8 cellular contexts compared by ENCODE assay signal in the genomic region with DNA sequence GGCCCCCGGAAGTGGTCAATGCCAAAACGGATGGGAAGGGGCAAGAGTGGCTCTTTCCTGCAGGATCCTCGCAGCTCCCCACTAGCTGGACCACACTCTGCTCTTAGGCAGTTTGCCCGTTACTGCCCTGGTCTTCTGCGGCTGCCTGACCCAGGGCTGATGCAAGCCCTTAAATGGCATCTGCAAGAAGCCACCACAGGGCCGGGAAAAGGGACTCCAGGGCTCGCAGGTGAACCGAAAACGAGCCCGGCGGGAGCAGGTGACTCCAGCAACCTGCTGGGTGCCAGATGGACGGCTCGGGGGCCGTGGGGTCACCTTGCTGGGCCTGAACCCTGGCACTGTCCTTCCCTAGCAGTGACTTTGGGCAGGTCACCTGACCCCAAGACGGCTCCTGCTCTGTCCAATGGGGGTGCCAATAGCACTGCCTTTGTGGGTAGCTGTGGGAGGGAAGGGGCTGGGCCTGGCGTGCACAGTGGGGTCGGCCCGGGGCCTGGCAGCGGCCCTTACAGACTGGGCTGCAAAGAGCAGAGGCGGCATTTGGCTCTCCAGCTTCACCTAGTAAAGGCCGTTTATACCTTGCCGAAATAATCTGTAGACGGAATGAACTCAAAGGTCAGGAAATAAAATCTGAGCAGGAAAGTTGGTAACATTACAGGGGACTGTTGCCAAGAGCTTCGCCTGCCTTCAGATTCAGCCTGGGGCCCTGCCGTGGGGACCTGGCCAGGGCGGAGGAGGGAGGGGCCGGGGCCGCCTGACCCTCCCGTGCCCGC. TPM values are rescaled to one million over a fixed set of nuclear protein-coding genes. Genes with fewer than 3 reads are reported as not detected.
A peak's percentile ranks its signal among the peaks of the same experiment; 100 is the strongest.
DNase-seq lines count a peak whose midpoint lies in the region; ATAC-seq lines count a peak whose summit lies in the region.

No MANE protein-coding gene starts in this region.

- H3K27ac ChIP-seq in HUES6 (ENCODE audit: low read depth, low read length) (peak overlapping the region; percentile 87; the same call in 1 of the 2 replicates), iPS-20b (ENCODE audit: low read length) (peak overlapping the region; percentile 17)

- H3K36me3 Mint-ChIP-seq in activated naive CD8-positive, alpha-beta T cell treated with anti-CD3 and anti-CD28 coated beads for 36 hours = peaks cover 5% of the 10 kb centered on the region
- H3K36me3 Mint-ChIP-seq in stimulated activated naive CD8-positive, alpha-beta T cell treated with anti-CD3 and anti-CD28 coated beads, Interleukin-15, Interleukin-2, amounts not matched to agents 100 ng/mL and 50 ng/mL, for 24 hours (ENCODE audit: low read depth) = peaks cover 7% of the 10 kb centered on the region

- peaks cover 13% of the 10 kb centered on the region for H3K36me3 ChIP-seq in HUES6 (ENCODE audit: control insufficient read depth, insufficient read depth, low read length)
- H3K36me3 ChIP-seq in iPS-20b (ENCODE audit: insufficient read depth, low read depth, low read length) = 0 out of 2 replicates have a peak, but pooled peaks cover 17% of the 10 kb centered on the region

- H3K4me3 ChIP-seq in HUES6 (ENCODE audit: low read depth, low read length) = peak overlapping the region; percentile 67
- H3K4me3 ChIP-seq in iPS-20b (ENCODE audit: low read length) = peak overlapping the region; percentile 71

- H3K9ac ChIP-seq in HUES6 (ENCODE audit: low read length) (peak overlapping the region; percentile 83), iPS-20b (ENCODE audit: low read depth, low read length) (peak overlapping the region; percentile 87; the same call in 1 of the 2 replicates)

- peak; percentile 2 for ATAC-seq in GM19023 (IDR thresholded peaks at IDR 0.05; ENCODE audit: unreplicated experiment)

- no peaks in the 10 kb centered on the region for H3K9me3 Mint-ChIP-seq in activated naive CD8-positive, alpha-beta T cell treated with anti-CD3 and anti-CD28 coated beads for 36 hours
- no peaks in the 10 kb centered on the region for H3K9me3 Mint-ChIP-seq in stimulated activated naive CD8-positive, alpha-beta T cell treated with anti-CD3 and anti-CD28 coated beads, Interleukin-15, Interleukin-2, amounts not matched to agents 100 ng/mL and 50 ng/mL, for 24 hours

- H3K4me1 ChIP-seq in HUES6 (ENCODE audit: control insufficient read depth, insufficient read depth, low read length) (peaks cover 12% of the 10 kb centered on the region), iPS-20b (ENCODE audit: insufficient read depth, low read length) (peaks cover 4% of the 10 kb centered on the region; the same call in 1 of the 2 replicates)

- H3K9me3 ChIP-seq in HUES6 (ENCODE audit: control insufficient read depth, insufficient read depth, low read depth, low read length) = no peaks in the 10 kb centered on the region
- no peaks in the 10 kb centered on the region for H3K9me3 ChIP-seq in iPS-20b (ENCODE audit: insufficient read depth, low read depth, low read length)

- peak overlapping the region; percentile 90 for H3K27ac Mint-ChIP-seq in activated naive CD8-positive, alpha-beta T cell treated with anti-CD3 and anti-CD28 coated beads for 36 hours
- H3K27ac Mint-ChIP-seq in stimulated activated naive CD8-positive, alpha-beta T cell treated with anti-CD3 and anti-CD28 coated beads, Interleukin-15, Interleukin-2, amounts not matched to agents 100 ng/mL and 50 ng/mL, for 24 hours = peak overlapping the region; percentile 94

- H3K4me3 Mint-ChIP-seq in activated naive CD8-positive, alpha-beta T cell treated with anti-CD3 and anti-CD28 coated beads for 36 hours = peak overlapping the region; percentile 86
- peak overlapping the region; percentile 90 for H3K4me3 Mint-ChIP-seq in stimulated activated naive CD8-positive, alpha-beta T cell treated with anti-CD3 and anti-CD28 coated beads, Interleukin-15, Interleukin-2, amounts not matched to agents 100 ng/mL and 50 ng/mL, for 24 hours

- H3K27me3 ChIP-seq in HUES6 (ENCODE audit: control insufficient read depth, insufficient read depth, low read length) (no peaks in the 10 kb centered on the region; the same call in 1 of the 2 replicates), iPS-20b (ENCODE audit: insufficient read depth, low read length) (peaks cover 4% of the 10 kb centered on the region)

- DNase-seq in ACHN = peak; percentile 14
- peak; percentile 64 for DNase-seq in activated naive CD8-positive, alpha-beta T cell treated with anti-CD3 and anti-CD28 coated beads for 36 hours
- DNase-seq in HPDE6-E6E7 (ENCODE audit: extremely low spot score) = no peak
- DNase-seq in effector CD4-positive, alpha-beta T cell = no peak

- in situ Hi-C loops in ACHN (cut with HindIII; ENCODE audit: low pct_ligation_motif_present, low pct_unique_long_range_greater_than_20kb, low sequenced_read_pairs) = no loop called here

- peaks cover 16% of the 10 kb centered on the region for H3K4me1 Mint-ChIP-seq in activated naive CD8-positive, alpha-beta T cell treated with anti-CD3 and anti-CD28 coated beads for 36 hours
- peaks cover 35% of the 10 kb centered on the region for H3K4me1 Mint-ChIP-seq in stimulated activated naive CD8-positive, alpha-beta T cell treated with anti-CD3 and anti-CD28 coated beads, Interleukin-15, Interleukin-2, amounts not matched to agents 100 ng/mL and 50 ng/mL, for 24 hours (ENCODE audit: low read depth)

- H3K27me3 Mint-ChIP-seq in activated naive CD8-positive, alpha-beta T cell treated with anti-CD3 and anti-CD28 coated beads for 36 hours = no peaks in the 10 kb centered on the region
- no peaks in the 10 kb centered on the region for H3K27me3 Mint-ChIP-seq in stimulated activated naive CD8-positive, alpha-beta T cell treated with anti-CD3 and anti-CD28 coated beads, Interleukin-15, Interleukin-2, amounts not matched to agents 100 ng/mL and 50 ng/mL, for 24 hours

RNA-seq across cellular contexts. Expression of a gene that starts 1.2 kb away (rescaled TPM):
- 10 to 100 TPM; 27.2 to 28.7 TPM for total RNA-seq in activated naive CD8-positive, alpha-beta T cell treated with anti-CD3 and anti-CD28 coated beads for 36 hours

RNA-seq across cellular contexts. Expression of a gene that starts 22.4 kb away (rescaled TPM):
- 1 to 10 TPM; 5.3 to 5.6 TPM for total RNA-seq in activated naive CD8-positive, alpha-beta T cell treated with anti-CD3 and anti-CD28 coated beads for 36 hours

Comparison
In these comparisons a context has a peak if more than half of its experiments do, and no peak if none do; other contexts are left out.
1. DNase-seq: peak in ACHN (single experiment) and activated naive CD8-positive, alpha-beta T cell treated with anti-CD3 and anti-CD28 coated beads for 36 hours (single experiment); none in HPDE6-E6E7 (single experiment) and effector CD4-positive, alpha-beta T cell (single experiment).